ENCODE assay signal across 1 cellular context in the genomic region with DNA sequence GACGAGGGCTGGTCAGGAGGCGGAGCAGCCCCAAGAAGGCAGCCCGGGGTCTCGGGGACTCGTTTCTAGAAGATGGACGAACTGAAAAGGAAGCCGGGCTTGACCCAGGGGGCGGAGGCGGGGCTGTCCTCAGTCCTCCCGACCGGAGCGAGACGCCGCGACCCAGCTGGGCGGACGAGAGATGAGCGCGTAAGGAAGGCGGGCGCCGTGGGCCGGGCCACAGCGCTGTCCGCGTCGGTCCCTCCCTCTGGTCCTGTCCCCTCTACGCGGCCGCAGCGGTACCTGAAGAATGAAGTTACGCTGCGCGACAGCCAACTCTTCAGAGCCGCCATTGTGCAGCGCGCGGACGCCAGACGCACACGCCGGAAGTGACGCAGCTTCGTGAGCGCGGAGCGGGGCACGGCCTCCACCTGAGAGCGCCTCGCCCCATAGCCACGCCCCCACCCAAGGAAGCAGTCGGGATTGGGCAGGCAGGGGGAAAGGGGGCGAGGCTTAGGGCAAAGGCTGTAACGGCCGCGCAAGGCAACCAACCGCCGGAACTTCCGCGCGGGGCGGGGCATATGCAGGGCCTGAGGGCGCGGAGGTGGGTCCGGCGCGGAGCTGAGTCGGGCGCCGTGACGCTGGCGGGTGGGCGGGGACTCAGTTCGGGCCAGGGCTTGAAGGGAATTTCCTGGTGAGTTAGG.
A peak's percentile ranks its signal among the peaks of the same experiment; 100 is the strongest.
TF ChIP-seq lines count a peak whose summit lies in the region.

Gene DIABLO (minus strand): TSS at position 370 of the 683 bp plus-strand sequence. CDS start 38 bp downstream, at position 332.

TF ChIP-seq in SK-N-SH, 30 proteins besides CTCF, POLR2A, EP300 and RAD21 (continued from another document):
- TF ChIP-seq REST (IDR thresholded peaks at IDR 0.05; ENCODE audit: low read depth, low read length) (peak; percentile 61; the same call in 1 of the 2 replicates), EZH2phosphoT487 (IDR thresholded peaks at IDR 0.05; ENCODE audit: borderline replicate concordance, low read depth) (no peak), RCOR1 (IDR thresholded peaks at IDR 0.05; ENCODE audit: low read length) (no peak), POLR2AphosphoS5 (IDR thresholded peaks at IDR 0.05; ENCODE audit: low read depth, low read length) (peak; percentile 92), FOXM1 (IDR thresholded peaks at IDR 0.05; ENCODE audit: low read depth) (no peak), MXI1 (IDR thresholded peaks at IDR 0.05; ENCODE audit: low read depth, low read length) (0 out of 2 replicates have a peak, but pooled peaks have one; percentile 23), PBX3 (IDR thresholded peaks at IDR 0.05) (peak; percentile 52; the same call in 1 of the 2 replicates), MEF2A (IDR thresholded peaks at IDR 0.05; ENCODE audit: borderline replicate concordance, low read depth) (no peak), ELF1 (IDR thresholded peaks at IDR 0.05) (peak; percentile 67; the same call in 1 of the 2 replicates), NRF1 (IDR thresholded peaks at IDR 0.05; ENCODE audit: low read depth, low read length) (peak; percentile 66)
- TF ChIP-seq, protein P1, sequence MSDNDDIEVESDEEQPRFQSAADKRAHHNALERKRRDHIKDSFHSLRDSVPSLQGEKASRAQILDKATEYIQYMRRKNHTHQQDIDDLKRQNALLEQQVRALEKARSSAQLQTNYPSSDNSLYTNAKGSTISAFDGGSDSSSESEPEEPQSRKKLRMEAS (IDR thresholded peaks at IDR 0.05; ENCODE audit: low read depth): peak; percentile 54; the same call in 1 of the 2 replicates
